In the genomic region with DNA sequence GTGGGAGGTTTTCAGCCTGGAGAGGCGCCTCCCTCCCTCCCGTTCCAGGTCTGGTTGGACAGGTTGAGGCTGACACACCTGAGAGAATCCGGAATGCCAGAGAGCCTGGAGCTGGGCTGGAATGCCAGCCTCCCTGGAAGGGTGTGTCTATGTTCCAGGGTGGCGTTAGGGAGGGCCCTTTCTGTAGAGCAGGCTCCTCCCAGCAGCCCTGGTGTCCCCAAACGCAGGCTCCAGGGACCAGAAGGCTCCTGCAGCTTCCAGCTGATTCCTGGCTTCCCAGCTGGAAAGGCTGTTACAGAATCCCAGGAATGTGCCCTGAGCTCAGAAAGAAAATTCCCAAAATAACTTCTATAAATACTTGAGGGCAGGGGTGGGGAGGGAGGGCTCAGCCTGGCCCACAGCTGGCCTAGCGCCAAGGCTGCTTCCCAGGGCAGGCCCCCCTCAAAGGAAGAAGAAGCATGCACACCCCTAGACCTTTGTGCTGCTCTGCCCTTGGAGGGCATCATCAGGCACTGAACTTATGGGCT, we compare ENCODE assay signal across 8 cellular contexts.
DNase-seq lines count a peak whose midpoint lies in the region; ATAC-seq, FAIRE-seq and TF ChIP-seq lines count a peak whose summit lies in the region.

No MANE protein-coding gene starts in this region.

- no peaks in the 10 kb centered on the region for H3K79me2 ChIP-seq in K562 (ENCODE audit: control insufficient read depth, insufficient read depth, low read length)

- TF ChIP-seq CTCF in HEK293 (tag by site-specific recombination; IDR thresholded peaks at IDR 0.05) (no peak), K562 (IDR thresholded peaks at IDR 0.05 in 2 of 3, conservative IDR thresholded peaks at IDR 0.05 in 1 of 3; ENCODE audit: insufficient read depth in 2 of 3, low read depth in 1 of 3, low read length in 3 of 3) (no peak)

- 0 out of 4 replicates have a peak overlapping the region, but pooled peaks of 1 of the 2 experiments have one; percentile 7 for H3K9ac ChIP-seq in K562 (ENCODE audit: insufficient read depth in 1 of 2, low read depth in 2 of 2, low read length in 2 of 2)

- BruUV-seq in K562 (replicated peaks; lab: Mats Ljungman, UMichigan), result no TSS peak

- no peak for TF ChIP-seq POLR2A in K562 (conservative IDR thresholded peaks at IDR 0.05)

- intact Hi-C loops in K562 (cut with micrococcal nuclease), result no loop called here

- H3K9me3 ChIP-seq in HEK293 (ENCODE audit: control insufficient read depth, insufficient read depth, low read depth, low read length) (no peaks in the 10 kb centered on the region), K562 (replicated peaks; ENCODE audit: control insufficient read depth, insufficient read depth, low read depth, low read length) (no peaks in the 10 kb centered on the region)

- no peak overlapping the region for H3K4me2 ChIP-seq in K562 (ENCODE audit: insufficient read depth, low read length)

- WGBS in K562 (ENCODE audit: insufficient coverage, low coverage, missing lambda C conversion rate), result 71% methylated on average over 5 of the region's 6 CpGs

- TF ChIP-seq RAD21 in K562 (CRISPR knock-in tag; conservative IDR thresholded peaks at IDR 0.05 in 1 of 2, IDR thresholded peaks at IDR 0.05 in 1 of 2), result no peak

- in situ Hi-C loops in K562 (cut with MboI), result no loop called here

- no peaks in the 10 kb centered on the region for H3K27me3 ChIP-seq in K562 (ENCODE audit: control insufficient read depth in 2 of 2, insufficient read depth in 2 of 2, low read length in 2 of 2)

- H4K20me1 ChIP-seq in K562 (replicated peaks; ENCODE audit: control insufficient read depth, insufficient read depth, low read length), result 0 out of 2 replicates have a peak, but pooled peaks cover 5% of the 10 kb centered on the region

- DNase-seq in K562 (ENCODE audit: extremely low read depth in 1 of 4, low spot score in 3 of 4) (no peak), iPS-NIHi7 (ENCODE audit: extremely low spot score) (peak; percentile 80), substantia nigra (lab: John Stamatoyannopoulos, UW) (peak in 2 of 49 donors; percentile 30 to 72), Kasumi-1 (lab: John Stamatoyannopoulos, UW) (no peak), GOT3 (lab: John Stamatoyannopoulos, UW) (no peak), RKO (ENCODE audit: low spot score) (no peak)

- TF ChIP-seq EP300 in K562 (IDR thresholded peaks at IDR 0.05; ENCODE audit: low read length), result no peak

- no peak for FAIRE-seq in K562 (lab: Jason Lieb, UNC)

- POLR2A ChIA-PET in HEK293 (lab: Yijun Ruan, JAX), result interaction anchor here (0.6 to 1.0 kb wide), 4 partner anchors 23 to 268 kb away, joined by 3 to 5 read pairs (median 4); no protein-coding TSS in a partner anchor
- POLR2A ChIA-PET in K562 (lab: Yijun Ruan, JAX), result no interaction called here

- ATAC-seq in K562 (no peak), HG02970 (IDR thresholded peaks at IDR 0.05; ENCODE audit: low FRiP score, unreplicated experiment) (no peak)

- H3K9me1 ChIP-seq in K562 (ENCODE audit: control insufficient read depth, insufficient read depth, low read length), result peaks cover 5% of the 10 kb centered on the region

- H3K4me3 ChIP-seq in HEK293 (ENCODE audit: low read depth, low read length) (no peak overlapping the region), K562 (no peak overlapping the region)

- H3K4me1 ChIP-seq in HEK293 (ENCODE audit: control insufficient read depth, insufficient read depth, low read length), result peaks cover 7% of the 10 kb centered on the region; the same call in 1 of the 2 replicates
- H3K4me1 ChIP-seq in K562 (replicated peaks in 1 of 2; ENCODE audit: control insufficient read depth in 2 of 2, insufficient read depth in 2 of 2, low read length in 2 of 2), result peaks cover 0 to 8% of the 10 kb centered on the region in 2 experiments; a peak in 2 of 5 replicates

- H3K27ac ChIP-seq in HEK293 (ENCODE audit: extremely low read depth, low read depth, low read length) (no peak overlapping the region), K562 (ENCODE audit: extremely low read depth, low read depth, low read length) (no peak overlapping the region), substantia nigra (ENCODE audit: low read depth, low read length, poor library complexity, severe bottlenecking) (peak overlapping the region; percentile 71)

- CTCF ChIA-PET in HEK293 (lab: Yijun Ruan, JAX) (interaction anchor here (0.8 kb wide), 1 partner anchor 26 kb away, joined by 3 read pairs; no protein-coding TSS in a partner anchor), K562 (lab: Yijun Ruan, JAX; ENCODE audit: low intra/inter-chr PET ratio) (no interaction called here)

- H3K36me3 ChIP-seq in HEK293 (ENCODE audit: control insufficient read depth in 2 of 2, insufficient read depth in 1 of 2, low read length in 2 of 2), result no peaks in the 10 kb centered on the region
- H3K36me3 ChIP-seq in K562 (ENCODE audit: control insufficient read depth, insufficient read depth, low read length), result no peaks in the 10 kb centered on the region

- no peak overlapping the region for H2AFZ ChIP-seq in K562 (ENCODE audit: low read depth, low read length)

TF ChIP-seq in HEK293, 187 proteins besides CTCF, POLR2A, EP300 and RAD21:
- no peak for TF ChIP-seq ZNF302 (tag by site-specific recombination; IDR thresholded peaks at IDR 0.05; ENCODE audit: low read depth)
- peak; percentile 38; the same call in 1 of the 2 replicates for TF ChIP-seq KLF1 (tag by site-specific recombination; IDR thresholded peaks at IDR 0.05)
- TF ChIP-seq, protein P1, sequence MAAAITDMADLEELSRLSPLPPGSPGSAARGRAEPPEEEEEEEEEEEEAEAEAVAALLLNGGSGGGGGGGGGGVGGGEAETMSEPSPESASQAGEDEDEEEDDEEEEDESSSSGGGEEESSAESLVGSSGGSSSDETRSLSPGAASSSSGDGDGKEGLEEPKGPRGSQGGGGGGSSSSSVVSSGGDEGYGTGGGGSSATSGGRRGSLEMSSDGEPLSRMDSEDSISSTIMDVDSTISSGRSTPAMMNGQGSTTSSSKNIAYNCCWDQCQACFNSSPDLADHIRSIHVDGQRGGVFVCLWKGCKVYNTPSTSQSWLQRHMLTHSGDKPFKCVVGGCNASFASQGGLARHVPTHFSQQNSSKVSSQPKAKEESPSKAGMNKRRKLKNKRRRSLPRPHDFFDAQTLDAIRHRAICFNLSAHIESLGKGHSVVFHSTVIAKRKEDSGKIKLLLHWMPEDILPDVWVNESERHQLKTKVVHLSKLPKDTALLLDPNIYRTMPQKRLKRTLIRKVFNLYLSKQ (tag by site-specific recombination; IDR thresholded peaks at IDR 0.05; ENCODE audit: borderline replicate concordance), result no peak

TF ChIP-seq in K562, 482 proteins besides CTCF, POLR2A, EP300 and RAD21:
- peak; percentile 75 for TF ChIP-seq NFIC (IDR thresholded peaks at IDR 0.05)
- no peak for TF ChIP-seq ZNF431 (CRISPR knock-in tag; IDR thresholded peaks at IDR 0.05)

Comparison
In these comparisons a context has a peak if more than half of its experiments do, and no peak if none do; other contexts are left out.
1. Of the 44 proteins assayed by ChIP-seq in both K562 and HEK293: peak only in K562: none; only in HEK293: KLF1; in both: none; in neither: 43.